ENCODE assay signal across 17 cellular contexts in genomic region chr2:215461836-215462532, GRCh38. TPM values are rescaled to one million over a fixed set of nuclear protein-coding genes. Genes with fewer than 3 reads are reported as not detected.
DNase-seq lines count a peak whose midpoint lies in the region; ATAC-seq and TF ChIP-seq lines count a peak whose summit lies in the region.
"Had no signal": no experiment of that assay in that cellular context is flagged by ENCODE, and none has a peak within 500 bp of the region (broad histone marks: within the 10 kb centered on the region; RNA-seq: fewer than 3 reads in every experiment).

No MANE protein-coding gene starts in this region.

- no peak for TF ChIP-seq POLR2A in esophagus muscularis mucosa (IDR thresholded peaks at IDR 0.05; ENCODE audit: low read depth)

- H3K36me3 ChIP-seq in PC-3 (ENCODE audit: low read depth, low read length), result no peaks in the 10 kb centered on the region
- H3K36me3 ChIP-seq in esophagus muscularis mucosa, result no peaks in the 10 kb centered on the region

- in situ Hi-C loops in Caki2 (cut with HindIII; ENCODE audit: low pct_unique_long_range_greater_than_20kb, low sequenced_read_pairs), result loop anchor here (25.0 kb wide), 1 partner anchor 450 kb away; no protein-coding TSS in a partner anchor

- TF ChIP-seq CTCF in PC-3 (conservative IDR thresholded peaks at IDR 0.05; ENCODE audit: low read depth, low read length) (no peak), coronary artery (IDR thresholded peaks at IDR 0.05) (no peak), esophagus muscularis mucosa (IDR thresholded peaks at IDR 0.05) (no peak)

- H3F3A ChIP-seq in PC-3 (ENCODE audit: low read length, unreplicated experiment), result no peaks in the 10 kb centered on the region

- no peaks in the 10 kb centered on the region for H3K27me3 ChIP-seq in PC-3 (ENCODE audit: low read length)
- H3K27me3 ChIP-seq in esophagus muscularis mucosa, result no peaks in the 10 kb centered on the region

- no TSS peak for BruUV-seq in PC-3 (replicated peaks; lab: Mats Ljungman, UMichigan)

- H3K4me3 ChIP-seq in PC-3 (ENCODE audit: low read length) (no peak overlapping the region), coronary artery (no peak overlapping the region), esophagus muscularis mucosa (no peak overlapping the region)

- intact Hi-C loops in PC-3 (cut with micrococcal nuclease), result no loop called here
- intact Hi-C loops in esophagus muscularis mucosa (cut with DNase I), result no loop called here

- CTCF ChIA-PET in PC-3 (lab: Charles Lee), result no interaction called here

- no peaks in the 10 kb centered on the region for H4K20me1 ChIP-seq in PC-3 (ENCODE audit: low read length)

- no peak; the same call in 1 of the 2 replicates for ATAC-seq in PC-3
- ATAC-seq: T-cell had no signal

- 90% methylated on average over 5 of the region's 5 CpGs for WGBS in esophagus muscularis mucosa

- no peak overlapping the region for H3K9ac ChIP-seq in PC-3 (ENCODE audit: low read length)
- H3K9ac ChIP-seq: KMS-11 had no signal

- POLR2A ChIA-PET in PC-3 (lab: Charles Lee; ENCODE audit: unreplicated experiment), result no interaction called here

- H2AFZ ChIP-seq in PC-3 (ENCODE audit: low read length), result no peak overlapping the region

- H3K9me3 ChIP-seq in PC-3 (ENCODE audit: low read length) (no peaks in the 10 kb centered on the region), esophagus muscularis mucosa (no peaks in the 10 kb centered on the region)

- no peaks in the 10 kb centered on the region for H3K9me2 ChIP-seq in PC-3 (replicated peaks; ENCODE audit: low read length)

- H3K4me1 ChIP-seq in PC-3 (ENCODE audit: insufficient read depth, low read length), result peaks cover 9% of the 10 kb centered on the region; the same call in 1 of the 2 replicates
- peaks cover 0 to 23% (median 19%) of the 10 kb centered on the region in 4 donors for H3K4me1 ChIP-seq in esophagus muscularis mucosa

- no peak overlapping the region for H3K4me2 ChIP-seq in PC-3 (ENCODE audit: low read length)
- H3K4me2 ChIP-seq: KMS-11 had no signal

- H3K27ac ChIP-seq in PC-3 (ENCODE audit: low read length) (no peak overlapping the region), coronary artery (peak overlapping the region; percentile 59 to 76), esophagus muscularis mucosa (replicated peaks in 1 of 4) (no peak overlapping the region)
- H3K27ac ChIP-seq: KMS-11 had no signal

- peak; percentile 30 for DNase-seq in Caki2 (ENCODE audit: low read depth)
- DNase-seq in PC-3, result peak; percentile 30
- no peak for DNase-seq in coronary artery (ENCODE audit: low spot score)
- peak; percentile 81 for DNase-seq in kidney tubule cell (ENCODE audit: low spot score)
- no peak for DNase-seq in NCI-H1092 (lab: John Stamatoyannopoulos, UW)
- DNase-seq in SW 1271 (lab: John Stamatoyannopoulos, UW), result no peak
- no peak for DNase-seq in HuH-7 (ENCODE audit: low spot score)
- DNase-seq in esophagus muscularis mucosa (ENCODE audit: extremely low spot score), result no peak
- DNase-seq: activated naive CD4-positive, alpha-beta T cell; erythroblast; mesendoderm; NCI-H146; NCI-H510A treated with DMSO at 0.1 percent for 48 hours; nucleus accumbens; OCI-M1; T-cell had no signal

- TF ChIP-seq EP300 in esophagus muscularis mucosa (IDR thresholded peaks at IDR 0.05), result no peak

- no peaks in the 10 kb centered on the region for H3K79me2 ChIP-seq in PC-3 (ENCODE audit: low read length)

RNA-seq across cellular contexts. Expression of gene FN1, which starts 26.1 kb away (rescaled TPM):
- 3,498 and 3,981 TPM in 2 replicates for total RNA-seq in Caki2 (2014; rRNA removed; shearing (Covaris generic); ENCODE audit: low replicate concordance)
- total RNA-seq in PC-3 (2014; rRNA removed) (220 and 248 TPM in 2 replicates), esophagus muscularis mucosa (1,000 to 10,000 TPM; 2,256 to 4,873 (median 2,950) TPM)

Comparison
In these comparisons a context has a peak if more than half of its experiments do, and no peak if none do; other contexts are left out.
1. DNase-seq: peak in Caki2 (single experiment), PC-3 (single experiment) and kidney tubule cell (single experiment); none in coronary artery (single experiment), NCI-H1092 (single experiment), SW 1271 (0 of 2), HuH-7 (single experiment) and esophagus muscularis mucosa (single experiment).
2. H3K27ac ChIP-seq: peak in coronary artery (2 of 2); none in PC-3 (single experiment) and esophagus muscularis mucosa (0 of 4).